In the genomic region with DNA sequence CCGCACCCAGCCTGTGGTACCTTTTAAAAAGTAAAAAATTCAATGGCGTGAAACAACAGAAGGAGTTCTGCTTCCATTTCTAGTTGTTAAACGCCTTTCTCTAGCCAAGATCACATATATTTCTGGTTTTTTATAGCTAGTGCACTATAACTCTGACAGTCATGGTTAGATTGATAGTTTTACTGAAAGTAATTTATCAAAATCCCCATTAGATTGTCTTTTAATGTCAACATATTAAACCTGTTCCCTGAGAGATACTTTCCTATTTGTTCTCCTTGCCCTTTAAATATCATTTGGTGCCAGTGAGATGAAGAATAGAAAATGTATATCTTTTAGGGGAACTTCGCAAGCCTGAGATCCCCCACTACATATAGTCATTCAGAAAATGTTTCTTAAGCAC, we compare ENCODE assay signal across 12 cellular contexts. TPM values are rescaled to one million over a fixed set of nuclear protein-coding genes. Genes with fewer than 3 reads are reported as not detected.
A peak's percentile ranks its signal among the peaks of the same experiment; 100 is the strongest.
DNase-seq lines count a peak whose midpoint lies in the region; ATAC-seq and TF ChIP-seq lines count a peak whose summit lies in the region.
"Had no signal": no experiment of that assay in that cellular context is flagged by ENCODE, and none has a peak within 500 bp of the region (broad histone marks: within the 10 kb centered on the region; RNA-seq: fewer than 3 reads in every experiment).

No MANE protein-coding gene starts in this region.

- intact Hi-C loops in activated CD4-positive, alpha-beta T cell treated with anti-CD3 and anti-CD28 coated beads for 36 hours (cut with DNase I, micrococcal nuclease) = loop anchor here (5.0 to 10.0 kb wide), 6 partner anchors 124 to 1186 kb away; partner anchors contain the start of genes PABPC4 (in 1 of the 2) and ZMPSTE24 (in 1 of the 2)
- intact Hi-C loops in OCI-LY7 (cut with micrococcal nuclease; ENCODE audit: unreplicated experiment) = loop anchor here (10.0 kb wide), 1 partner anchor 314 kb away; the partner anchor contains the start of gene NFYC
- intact Hi-C loops in dorsolateral prefrontal cortex (cut with DNase I) = no loop called here

- H3K36me3 ChIP-seq in OCI-LY7 (ENCODE audit: insufficient read depth, low read length) = peaks cover 45% of the 10 kb centered on the region
- peaks cover 0 to 3% (median 0%) of the 10 kb centered on the region in 5 donors for H3K36me3 ChIP-seq in subcutaneous abdominal adipose tissue (ENCODE audit: control insufficient read depth in 5 of 5, insufficient read depth in 5 of 5, low read length in 5 of 5)
- H3K36me3 ChIP-seq: SJCRH30 had no signal

- H4K20me1 ChIP-seq in OCI-LY7 (ENCODE audit: insufficient read depth, low read length) = no peaks in the 10 kb centered on the region

- peaks cover 94% of the 10 kb centered on the region for H3K79me2 ChIP-seq in OCI-LY7 (ENCODE audit: insufficient read depth, low read depth, low read length)

- peaks cover 74% of the 10 kb centered on the region for H3K36me3 Mint-ChIP-seq in activated CD4-positive, alpha-beta T cell treated with anti-CD3 and anti-CD28 coated beads for 36 hours (ENCODE audit: low read depth)

- H3K27ac ChIP-seq in OCI-LY7 (ENCODE audit: low read depth, low read length, poor library complexity, severe bottlenecking) (peak overlapping the region; percentile 97), dorsolateral prefrontal cortex (peak overlapping the region in 52 of 59 donors; percentile 40 to 93 (median 85)), subcutaneous abdominal adipose tissue (ENCODE audit: low read depth, low read length) (peak overlapping the region; percentile 48)
- H3K27ac ChIP-seq: A549, SJCRH30 had no signal

- no peak overlapping the region for H2AFZ ChIP-seq in OCI-LY7 (ENCODE audit: low read length)

- no peaks in the 10 kb centered on the region for H3K9me3 Mint-ChIP-seq in activated CD4-positive, alpha-beta T cell treated with anti-CD3 and anti-CD28 coated beads for 36 hours (ENCODE audit: low read depth)

- H3K9ac ChIP-seq in subcutaneous abdominal adipose tissue (ENCODE audit: low read length in 5 of 5) = no peak overlapping the region

- TF ChIP-seq CTCF in OCI-LY7 (conservative IDR thresholded peaks at IDR 0.05; ENCODE audit: low read length) = no peak
- TF ChIP-seq CTCF in dorsolateral prefrontal cortex (IDR thresholded peaks at IDR 0.05 in 54 of 56, conservative IDR thresholded peaks at IDR 0.05 in 2 of 56; ENCODE audit: low read depth in 1 of 56, partially characterized antibody in 56 of 56) = no peak

- no peaks in the 10 kb centered on the region for H3K27me3 Mint-ChIP-seq in activated CD4-positive, alpha-beta T cell treated with anti-CD3 and anti-CD28 coated beads for 36 hours

- H3K4me3 ChIP-seq in OCI-LY7 (ENCODE audit: low read depth, low read length, poor library complexity, severe bottlenecking) = peak overlapping the region; percentile 66
- peak overlapping the region in 11 of 59 donors; percentile 3 to 50 (median 26) for H3K4me3 ChIP-seq in dorsolateral prefrontal cortex
- H3K4me3 ChIP-seq in subcutaneous abdominal adipose tissue (ENCODE audit: low read depth in 1 of 5, low read length in 5 of 5) = no peak overlapping the region
- H3K4me3 ChIP-seq: A549, SJCRH30 had no signal

- peak overlapping the region; percentile 84 for H3K4me2 ChIP-seq in OCI-LY7 (ENCODE audit: low read length)
- H3K4me2 ChIP-seq: A549 had no signal

- peak overlapping the region; percentile 100 for H3K27ac Mint-ChIP-seq in activated CD4-positive, alpha-beta T cell treated with anti-CD3 and anti-CD28 coated beads for 36 hours

- ATAC-seq in activated CD4-positive, alpha-beta T cell treated with anti-CD3 and anti-CD28 coated beads for 36 hours = no peak
- no peak for ATAC-seq in HG02571 (IDR thresholded peaks at IDR 0.05; ENCODE audit: unreplicated experiment)
- ATAC-seq: A549 had no signal

- H3K4me1 ChIP-seq in OCI-LY7 (ENCODE audit: insufficient read depth, low read length, poor library complexity, severe bottlenecking) (peaks cover 98% of the 10 kb centered on the region), subcutaneous abdominal adipose tissue (ENCODE audit: control insufficient read depth in 5 of 5, insufficient read depth in 5 of 5, low read length in 5 of 5) (peaks cover 4 to 78% (median 64%) of the 10 kb centered on the region in 5 donors)

- no peaks in the 10 kb centered on the region for H3K9me2 ChIP-seq in OCI-LY7 (ENCODE audit: insufficient read depth, low read length)

- H3K4me3 Mint-ChIP-seq in activated CD4-positive, alpha-beta T cell treated with anti-CD3 and anti-CD28 coated beads for 36 hours = peak overlapping the region; percentile 74

- no peak for DNase-seq in activated CD4-positive, alpha-beta T cell treated with anti-CD3 and anti-CD28 coated beads for 36 hours
- DNase-seq in activated CD4-positive, alpha-beta T cell treated with anti-CD3 and anti-CD28 coated beads for 48 hours = no peak
- DNase-seq in OCI-LY7 (ENCODE audit: low spot score) = no peak
- DNase-seq in dorsolateral prefrontal cortex = no peak
- no peak for DNase-seq in DMS153 (lab: John Stamatoyannopoulos, UW)
- no peak for DNase-seq in DMS79 treated with DMSO at 0.1 percent for 48 hours (lab: John Stamatoyannopoulos, UW)
- DNase-seq: activated CD4-positive, alpha-beta T cell treated with anti-CD3 and anti-CD28 coated beads for 1 hour; retina; SJCRH30 had no signal

- BruUV-seq in OCI-LY7 (replicated peaks; lab: Mats Ljungman, UMichigan) = no TSS peak

- POLR2A ChIA-PET in activated CD4-positive, alpha-beta T cell treated with anti-CD3 and anti-CD28 coated beads for 36 hours (lab: Charles Lee) = interaction anchor here (1.0 to 1.3 kb wide), 3 partner anchors 14 to 17 kb away, joined by 3 to 4 read pairs (median 4); no protein-coding TSS in a partner anchor
- POLR2A ChIA-PET in OCI-LY7 (lab: Charles Lee) = interaction anchor here (0.9 to 8.5 kb wide), 3 partner anchors 7 to 70 kb away, joined by 5 to 89 read pairs (median 5); partner anchors contain the start of genes SMAP2 and ZFP69B

- CTCF ChIA-PET in activated CD4-positive, alpha-beta T cell treated with anti-CD3 and anti-CD28 coated beads for 36 hours (lab: Charles Lee) = interaction anchor here (0.8 to 2.3 kb wide), 9 partner anchors 12 to 236 kb away, joined by 3 to 8 read pairs (median 4); no protein-coding TSS in a partner anchor
- CTCF ChIA-PET in OCI-LY7 (lab: Charles Lee; ENCODE audit: unreplicated experiment) = interaction anchor here (1.0 to 1.2 kb wide), 2 partner anchors 9 to 17 kb away, joined by 3 read pairs; no protein-coding TSS in a partner anchor

- H3K4me1 Mint-ChIP-seq in activated CD4-positive, alpha-beta T cell treated with anti-CD3 and anti-CD28 coated beads for 36 hours = peaks cover 93% of the 10 kb centered on the region

- no peaks in the 10 kb centered on the region for H3K9me3 ChIP-seq in OCI-LY7 (ENCODE audit: low read length)
- no peaks in the 10 kb centered on the region for H3K9me3 ChIP-seq in subcutaneous abdominal adipose tissue (ENCODE audit: control insufficient read depth in 5 of 5, low read length in 5 of 5)
- H3K9me3 ChIP-seq: A549, SJCRH30 had no signal

- H3K27me3 ChIP-seq in dorsolateral prefrontal cortex (no peaks in the 10 kb centered on the region), subcutaneous abdominal adipose tissue (ENCODE audit: control insufficient read depth in 5 of 5, insufficient read depth in 4 of 5, low read length in 5 of 5) (no peaks in the 10 kb centered on the region)
- H3K27me3 ChIP-seq: SJCRH30 had no signal

RNA-seq across cellular contexts. Expression of gene SMAP2, which starts 7.3 kb away (rescaled TPM):
- 100 to 1,000 TPM; 241 to 258 TPM for total RNA-seq in activated CD4-positive, alpha-beta T cell treated with anti-CD3 and anti-CD28 coated beads for 36 hours
- 50.3 and 60.5 TPM in 2 replicates for total RNA-seq in OCI-LY7 (2014; rRNA removed; shearing (Covaris generic))
- total RNA-seq in OCI-LY7 (2022) (105 and 118 TPM in 2 replicates), dorsolateral prefrontal cortex (100 to 1,000 TPM in 80 of 120 experiments, 10 to 100 TPM in 40; 58.5 to 148 (median 109) TPM)

Comparison
In these comparisons a context has a peak if more than half of its experiments do, and no peak if none do; other contexts are left out.
1. intact Hi-C loops: an anchor here in activated CD4-positive, alpha-beta T cell treated with anti-CD3 and anti-CD28 coated beads for 36 hours (5.0 to 10.0 kb wide) and OCI-LY7 (10.0 kb wide); none called in dorsolateral prefrontal cortex.